Comparison of ENCODE assay signal across 20 cellular contexts in the genomic region with DNA sequence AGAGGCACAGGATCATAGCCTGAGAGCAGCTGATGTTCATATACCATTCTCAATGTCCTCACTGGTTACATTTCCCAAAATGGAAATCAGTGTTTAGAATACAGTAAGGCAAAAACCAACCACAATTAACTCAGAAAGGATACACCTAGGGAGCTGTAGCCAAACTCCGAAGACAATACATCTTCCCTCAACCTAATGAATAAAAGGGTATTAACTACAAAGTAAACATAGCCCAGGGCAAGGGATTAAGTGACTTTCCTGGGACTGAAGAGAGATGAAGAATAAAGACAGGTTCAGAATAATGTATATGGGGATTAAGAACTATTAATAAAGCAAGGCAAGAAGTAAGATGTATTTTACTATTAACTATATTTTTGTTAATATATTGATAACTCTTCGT.
DNase-seq lines count a peak whose midpoint lies in the region; ATAC-seq lines count a peak whose summit lies in the region.
"Had no signal": no experiment of that assay in that cellular context is flagged by ENCODE, and none has a peak within 500 bp of the region (broad histone marks: within the 10 kb centered on the region; RNA-seq: fewer than 3 reads in every experiment).

No MANE protein-coding gene starts in this region.

- ATAC-seq in GM21360 (IDR thresholded peaks at IDR 0.05; ENCODE audit: unreplicated experiment) (no peak), esophagus mucosa (no peak)
- ATAC-seq: CD8-positive, alpha-beta T cell; HepG2; K562 had no signal

- H3K27ac ChIP-seq in epithelial cell of prostate: peak overlapping the region; percentile 6

- DNase-seq in NCI-H748 (lab: John Stamatoyannopoulos, UW; ENCODE audit: unreplicated experiment): peak; percentile 37
- DNase-seq in NCI-H748 treated with DMSO at 0.1 percent for 48 hours (lab: John Stamatoyannopoulos, UW): no peak
- peak; percentile 82 for DNase-seq in NCI-H69 (lab: John Stamatoyannopoulos, UW)
- no peak for DNase-seq in epithelial cell of prostate (ENCODE audit: low read depth, low spot score)
- DNase-seq in MV-4-11 (lab: John Stamatoyannopoulos, UW): no peak
- DNase-seq: 8988T; C1 segment of cervical spinal cord; Calu3; CD8-positive, alpha-beta T cell; DMS153; NCI-H1105; NCI-H1694; NCI-H2081; NCI-H446 treated with DMSO at 0.1 percent for 48 hours; NCI-H526 treated with DMSO at 0.1 percent for 48 hours; Right ventricle myocardium superior had no signal

Comparison
In these comparisons a context has a peak if more than half of its experiments do, and no peak if none do; other contexts are left out.
1. DNase-seq: peak in NCI-H748 (single experiment) and NCI-H69 (single experiment); none in NCI-H748 treated with DMSO at 0.1 percent for 48 hours (single experiment), epithelial cell of prostate (single experiment) and MV-4-11 (single experiment).